In the genomic region with DNA sequence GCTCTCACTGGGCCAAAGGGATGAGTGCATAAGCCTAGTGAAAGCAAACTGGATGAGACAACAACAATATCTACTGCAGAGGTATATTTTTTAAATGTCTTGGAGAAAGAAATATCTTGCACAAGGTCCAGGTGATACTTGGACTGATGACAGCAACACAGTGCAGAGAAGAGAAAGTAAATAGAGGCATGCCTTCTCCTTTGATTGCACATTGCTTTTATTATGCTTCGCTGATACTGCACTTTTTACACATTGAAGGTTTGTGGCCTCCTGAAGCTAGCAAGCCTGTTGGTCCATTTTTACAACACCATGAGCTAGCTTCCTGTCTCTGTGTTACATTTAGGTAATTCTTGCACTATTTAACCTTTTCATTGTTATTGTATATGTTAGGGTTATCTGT, we compare ENCODE assay signal across 24 cellular contexts.
"Had no signal": no experiment of that assay in that cellular context is flagged by ENCODE, and none has a peak within 500 bp of the region (broad histone marks: within the 10 kb centered on the region; RNA-seq: fewer than 3 reads in every experiment).

No MANE protein-coding gene starts in this region.

- ATAC-seq: activated CD4-positive, alpha-beta T cell treated with anti-CD3 and anti-CD28 coated beads for 36 hours; activated T-cell treated with anti-CD3 and anti-CD28 coated beads, Interleukin-2, amount 50 U/mL, for 72 hours; effector memory CD8-positive, alpha-beta T cell; gastroesophageal sphincter; heart right ventricle had no signal

- H3K36me3 ChIP-seq: esophagus squamous epithelium, gastroesophageal sphincter, heart right ventricle had no signal

- H3K27ac ChIP-seq: esophagus squamous epithelium, gastroesophageal sphincter, heart right ventricle had no signal

- DNase-seq: activated CD4-positive, alpha-beta memory T cell treated with anti-CD3 and anti-CD28 coated beads, Interleukin-2, amount 10 ng/mL, durations not matched to agents 7 days and 5 days; activated CD4-positive, alpha-beta T cell treated with anti-CD3 and anti-CD28 coated beads for 36 hours; activated CD4-positive, alpha-beta T cell treated with anti-CD3 and anti-CD28 coated beads, Interleukin-2, amount 10 ng/mL, durations not matched to agents 24 days and 14 days; activated CD4-positive, CD25-positive, alpha-beta regulatory T cell; activated CD4-positive, CD25-positive, alpha-beta regulatory T cell treated with anti-CD3 and anti-CD28 coated beads, Interleukin-2, amount 50 U/mL, for 72 hours; activated CD8-positive, alpha-beta memory T cell treated with anti-CD3 and anti-CD28 coated beads, Interleukin-2, amount 50 U/mL, for 48 hours; activated gamma-delta T cell; activated naive CD4-positive, alpha-beta T cell; activated naive CD4-positive, alpha-beta T cell treated with anti-CD3 and anti-CD28 coated beads, Interleukin-2, amount 50 U/mL, for 16 hours; activated T-cell treated with anti-CD3 and anti-CD28 coated beads for 4 hours; activated T-cell treated with anti-CD3 and anti-CD28 coated beads, Interleukin-2, amount 50 U/mL, for 24 hours; activated T-cell treated with anti-CD3 and anti-CD28 coated beads, Interleukin-2, amount 50 U/mL, for 72 hours; amniotic stem cell; anterior cingulate cortex; cortex of kidney; dermis blood vessel endothelial cell; effector CD4-positive, alpha-beta T cell; effector memory CD8-positive, alpha-beta T cell; erythroblast; esophagus squamous epithelium; foreskin melanocyte; heart right ventricle; T-helper 2 cell had no signal

- H3K4me1 ChIP-seq: esophagus squamous epithelium, gastroesophageal sphincter, heart right ventricle had no signal

- H3K27me3 ChIP-seq: esophagus squamous epithelium, gastroesophageal sphincter, heart right ventricle had no signal

- H3K4me3 ChIP-seq: esophagus squamous epithelium, gastroesophageal sphincter, heart right ventricle had no signal
